Comparison of ENCODE assay signal across 8 cellular contexts in the genomic region with DNA sequence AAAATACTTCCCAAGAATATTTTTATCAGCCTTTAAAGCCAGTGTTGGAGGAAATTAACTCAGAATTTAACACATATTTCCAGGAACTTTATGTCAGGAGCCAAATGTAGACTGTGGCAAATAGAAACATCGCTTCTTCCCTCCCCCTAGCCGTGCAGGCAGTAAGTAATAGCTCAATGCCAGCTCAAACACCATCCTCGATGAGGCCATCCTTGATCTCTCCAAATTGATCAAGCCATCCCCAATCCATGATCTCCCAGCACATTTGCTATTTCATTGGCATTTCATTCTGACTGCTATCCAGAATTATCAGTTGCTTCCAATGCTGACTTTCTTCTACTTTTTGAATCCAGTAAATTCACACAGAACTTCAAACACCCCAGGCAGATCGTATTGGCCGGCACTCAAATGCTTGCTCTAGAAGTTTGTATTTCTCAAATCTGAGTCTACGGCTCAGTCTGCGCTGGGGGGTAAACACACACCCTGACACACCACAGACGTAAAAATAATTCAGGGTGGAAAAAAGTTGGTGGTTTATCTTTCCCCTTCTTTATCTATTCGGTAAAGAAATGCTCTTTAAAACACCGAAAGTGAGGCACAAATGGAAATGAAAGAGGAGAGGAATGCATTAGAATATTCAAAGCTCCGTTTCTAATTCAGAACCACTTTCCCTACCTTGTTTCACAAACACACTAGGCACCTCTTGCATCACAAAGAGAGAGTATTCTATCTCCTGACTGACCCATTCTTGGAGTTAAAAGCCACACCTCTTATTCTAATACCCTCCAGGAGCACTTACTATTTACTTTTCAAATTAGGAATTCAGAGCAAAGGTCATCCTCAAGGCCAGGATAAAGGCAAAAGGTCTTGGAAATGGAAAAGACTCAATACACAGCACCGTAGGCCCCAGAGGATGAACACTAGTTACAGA. TPM values are rescaled to one million over a fixed set of nuclear protein-coding genes. Genes with fewer than 3 reads are reported as not detected.
A peak's percentile ranks its signal among the peaks of the same experiment; 100 is the strongest.
DNase-seq lines count a peak whose midpoint lies in the region; ATAC-seq and TF ChIP-seq lines count a peak whose summit lies in the region.

No MANE protein-coding gene starts in this region.

- H3K36me3 ChIP-seq in heart right ventricle (no peaks in the 10 kb centered on the region), sigmoid colon (no peaks in the 10 kb centered on the region)

- no peaks in the 10 kb centered on the region for H3K9me3 ChIP-seq in CD4-positive, alpha-beta T cell (ENCODE audit: control insufficient read depth, low read length)
- H3K9me3 ChIP-seq in heart right ventricle (no peaks in the 10 kb centered on the region), sigmoid colon (no peaks in the 10 kb centered on the region)

- H3K4me1 Mint-ChIP-seq in CD4-positive, alpha-beta T cell (ENCODE audit: low read depth): peaks cover 49% of the 10 kb centered on the region
- H3K4me1 Mint-ChIP-seq in WTC11: peaks cover 46% of the 10 kb centered on the region

- CTCF ChIA-PET in CD4-positive, alpha-beta T cell (lab: Charles Lee): no interaction called here
- CTCF ChIA-PET in WTC11 (lab: Charles Lee): interaction anchor here (1.1 to 1.8 kb wide), 2 partner anchors 71 to 93 kb away, joined by 5 to 7 read pairs; no protein-coding TSS in a partner anchor

- POLR2A ChIA-PET in CD4-positive, alpha-beta T cell (lab: Charles Lee): no interaction called here
- POLR2A ChIA-PET in WTC11 (lab: Charles Lee): interaction anchor here (0.5 kb wide), 1 partner anchor 727 kb away, joined by 4 read pairs; no protein-coding TSS in a partner anchor

- TF ChIP-seq POLR2A in sigmoid colon (IDR thresholded peaks at IDR 0.05): no peak

- DNase-seq in CD4-positive, alpha-beta T cell: no peak
- DNase-seq in HT-29 (ENCODE audit: low spot score) (peak; percentile 54), WTC11 (ENCODE audit: low spot score) (no peak), heart right ventricle (no peak), sigmoid colon (no peak), NCI-H2171 (lab: John Stamatoyannopoulos, UW) (no peak), retina (no peak)

- no peak overlapping the region for H3K27ac ChIP-seq in CD4-positive, alpha-beta T cell (ENCODE audit: low read depth, low read length)
- H3K27ac ChIP-seq in heart right ventricle: peak overlapping the region in 9 of 10 donors; percentile 23 to 87 (median 84)
- peak overlapping the region; percentile 69 to 86 (median 83) for H3K27ac ChIP-seq in sigmoid colon

- H3K4me3 Mint-ChIP-seq in CD4-positive, alpha-beta T cell: peak overlapping the region; percentile 98
- peak overlapping the region; percentile 96 for H3K4me3 Mint-ChIP-seq in WTC11

- no peak for TF ChIP-seq EP300 in sigmoid colon (IDR thresholded peaks at IDR 0.05)

- H3K4me1 ChIP-seq in heart right ventricle (peaks cover 0 to 49% (median 33%) of the 10 kb centered on the region in 9 donors), sigmoid colon (peaks cover 0 to 20% (median 14%) of the 10 kb centered on the region in 4 donors)

- intact Hi-C loops in CD4-positive, alpha-beta T cell (cut with DNase I, micrococcal nuclease): loop anchor here (5.0 to 10.0 kb wide), 6 partner anchors 51 to 1331 kb away; a partner anchor contains a TSS
- intact Hi-C loops in heart right ventricle (cut with DNase I) (loop anchor here in 2 of 10 donors (5.0 to 10.0 kb wide), 2 partner anchors 51 to 53 kb away; a partner anchor contains a TSS), sigmoid colon (cut with DNase I) (loop anchor here (5.0 to 10.0 kb wide), 2 partner anchors 51 to 747 kb away; a partner anchor contains a TSS)

- H3K4me3 ChIP-seq in heart right ventricle (peak overlapping the region; percentile 59 to 97 (median 90)), sigmoid colon (peak overlapping the region; percentile 59 to 95 (median 78))

- H3K36me3 Mint-ChIP-seq in CD4-positive, alpha-beta T cell (ENCODE audit: low read depth): peaks cover 36% of the 10 kb centered on the region
- H3K36me3 Mint-ChIP-seq in WTC11: peaks cover 3% of the 10 kb centered on the region; the same call in 1 of the 2 replicates

- 10 to 12% methylated on average over 12 of the region's 12 CpGs for WGBS in heart right ventricle, 2 donors
- 19 to 23% methylated on average over 12 of the region's 12 CpGs for WGBS in sigmoid colon, 2 donors

- peak overlapping the region; percentile 91 for H3K27ac Mint-ChIP-seq in CD4-positive, alpha-beta T cell
- peak overlapping the region; percentile 97 for H3K27ac Mint-ChIP-seq in WTC11

- H3K27me3 ChIP-seq in CD4-positive, alpha-beta T cell (ENCODE audit: control insufficient read depth, insufficient read depth, low read length): no peaks in the 10 kb centered on the region
- no peaks in the 10 kb centered on the region for H3K27me3 ChIP-seq in heart right ventricle
- no peaks in the 10 kb centered on the region for H3K27me3 ChIP-seq in sigmoid colon

- ATAC-seq in CD4-positive, alpha-beta T cell (ENCODE audit: poor library complexity): no peak
- ATAC-seq in GM19452 (IDR thresholded peaks at IDR 0.05; ENCODE audit: unreplicated experiment) (peak; percentile 24), WTC11 (peak; percentile 90), heart right ventricle (peak in 3 of 8 donors; percentile 3 to 34 (median 5))

- H3K9me3 Mint-ChIP-seq in CD4-positive, alpha-beta T cell: no peaks in the 10 kb centered on the region
- H3K9me3 Mint-ChIP-seq in WTC11: no peaks in the 10 kb centered on the region

- no peaks in the 10 kb centered on the region for H3K27me3 Mint-ChIP-seq in CD4-positive, alpha-beta T cell
- H3K27me3 Mint-ChIP-seq in WTC11 (ENCODE audit: low read depth): peaks cover 53% of the 10 kb centered on the region

- no peak for TF ChIP-seq CTCF in CD4-positive, alpha-beta T cell (IDR thresholded peaks at IDR 0.05)
- no peak for TF ChIP-seq CTCF in WTC11 (IDR thresholded peaks at IDR 0.05)
- TF ChIP-seq CTCF in heart right ventricle (IDR thresholded peaks at IDR 0.05): no peak
- no peak for TF ChIP-seq CTCF in sigmoid colon (IDR thresholded peaks at IDR 0.05)

TF ChIP-seq in WTC11, 78 proteins besides CTCF, POLR2A, EP300 and RAD21 (continues in another document):
- TF ChIP-seq SMAD3 (CRISPR knock-in tag; IDR thresholded peaks at IDR 0.05; ENCODE audit: borderline replicate concordance) (no peak), TCF7 (CRISPR knock-in tag; IDR thresholded peaks at IDR 0.05; ENCODE audit: low read depth) (no peak), ESRRA (CRISPR knock-in tag; IDR thresholded peaks at IDR 0.05; ENCODE audit: borderline replicate concordance) (no peak), FOXK1 (CRISPR knock-in tag; IDR thresholded peaks at IDR 0.05) (no peak), KAT7 (CRISPR knock-in tag; IDR thresholded peaks at IDR 0.05; ENCODE audit: borderline replicate concordance) (no peak), EMX1 (CRISPR knock-in tag; IDR thresholded peaks at IDR 0.05) (no peak), JAZF1 (CRISPR knock-in tag; IDR thresholded peaks at IDR 0.05) (no peak), MYBL2 (CRISPR knock-in tag; IDR thresholded peaks at IDR 0.05) (no peak), TEAD1 (CRISPR knock-in tag; IDR thresholded peaks at IDR 0.05) (peak; percentile 66; the same call in 1 of the 2 replicates)
- TF ChIP-seq, protein P1, sequence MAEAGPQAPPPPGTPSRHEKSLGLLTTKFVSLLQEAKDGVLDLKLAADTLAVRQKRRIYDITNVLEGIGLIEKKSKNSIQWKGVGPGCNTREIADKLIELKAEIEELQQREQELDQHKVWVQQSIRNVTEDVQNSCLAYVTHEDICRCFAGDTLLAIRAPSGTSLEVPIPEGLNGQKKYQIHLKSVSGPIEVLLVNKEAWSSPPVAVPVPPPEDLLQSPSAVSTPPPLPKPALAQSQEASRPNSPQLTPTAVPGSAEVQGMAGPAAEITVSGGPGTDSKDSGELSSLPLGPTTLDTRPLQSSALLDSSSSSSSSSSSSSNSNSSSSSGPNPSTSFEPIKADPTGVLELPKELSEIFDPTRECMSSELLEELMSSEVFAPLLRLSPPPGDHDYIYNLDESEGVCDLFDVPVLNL (CRISPR knock-in tag; IDR thresholded peaks at IDR 0.05; ENCODE audit: borderline replicate concordance, low read depth): no peak
- TF ChIP-seq, protein P2, sequence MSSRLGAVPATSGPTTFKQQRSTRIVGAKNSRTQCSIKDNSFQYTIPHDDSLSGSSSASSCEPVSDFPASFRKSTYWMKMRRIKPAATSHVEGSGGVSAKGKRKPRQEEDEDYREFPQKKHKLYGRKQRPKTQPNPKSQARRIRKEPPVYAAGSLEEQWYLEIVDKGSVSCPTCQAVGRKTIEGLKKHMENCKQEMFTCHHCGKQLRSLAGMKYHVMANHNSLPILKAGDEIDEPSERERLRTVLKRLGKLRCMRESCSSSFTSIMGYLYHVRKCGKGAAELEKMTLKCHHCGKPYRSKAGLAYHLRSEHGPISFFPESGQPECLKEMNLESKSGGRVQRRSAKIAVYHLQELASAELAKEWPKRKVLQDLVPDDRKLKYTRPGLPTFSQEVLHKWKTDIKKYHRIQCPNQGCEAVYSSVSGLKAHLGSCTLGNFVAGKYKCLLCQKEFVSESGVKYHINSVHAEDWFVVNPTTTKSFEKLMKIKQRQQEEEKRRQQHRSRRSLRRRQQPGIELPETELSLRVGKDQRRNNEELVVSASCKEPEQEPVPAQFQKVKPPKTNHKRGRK (CRISPR knock-in tag; IDR thresholded peaks at IDR 0.05; ENCODE audit: borderline replicate concordance): no peak

RNA-seq across cellular contexts. Expression of a gene that starts 1.0 kb away (rescaled TPM):
- 1 to 10 TPM; 2.6 TPM for total RNA-seq in CD4-positive, alpha-beta T cell
- 6.8 TPM in 2 replicates for total RNA-seq in HT-29 (2014; rRNA removed; shearing (Covaris generic))
- total RNA-seq in WTC11 (2021) (13.4 to 16.9 TPM (median 16.7 TPM) in 3 replicates), heart right ventricle (10 to 100 TPM in 4 of 10 donors, 1 to 10 TPM in 6; 6.2 to 12.3 (median 9.6) TPM), sigmoid colon (10 to 100 TPM in 3 of 4 donors, 1 to 10 TPM in 1; 9.1 to 13.6 (median 11.9) TPM)
- polyA plus RNA-seq in heart right ventricle (1 to 10 TPM; 2.8 to 4.4 TPM), sigmoid colon (1 to 10 TPM; 2.1 to 5.6 (median 2.4) TPM)

RNA-seq across cellular contexts. Expression of a gene that starts 54.6 kb away (rescaled TPM):
- under 1 TPM; 0.11 to 0.14 TPM for total RNA-seq in CD4-positive, alpha-beta T cell
- not detected in 2 replicates for total RNA-seq in HT-29 (2014; rRNA removed; shearing (Covaris generic))
- 0.11 to 0.26 TPM (median 0.14 TPM) in 3 replicates for total RNA-seq in WTC11 (2021)
- total RNA-seq in heart right ventricle: under 1 TPM in 1 of 10 donors, not detected in 9; 0.09 TPM
- polyA plus RNA-seq in heart right ventricle: under 1 TPM in 1 of 2 donors, not detected in 1; 0.01 TPM
- total RNA-seq in sigmoid colon: not detected
- under 1 TPM in 1 of 3 donors, not detected in 2; 0.07 TPM for polyA plus RNA-seq in sigmoid colon
